1 cellular context compared by ENCODE assay signal in genomic region chr14:72926292-72927028, GRCh38.
TF ChIP-seq lines count a peak whose summit lies in the region.

DCAF4 (plus strand) TSS chr14:72926464; CDS start chr14:72937979, 11,515 bp downstream.

TF ChIP-seq in K562, 482 proteins besides CTCF, POLR2A, EP300 and RAD21 (continued from another document and continues in another):
- TF ChIP-seq REST (CRISPR knock-in tag; IDR thresholded peaks at IDR 0.05; ENCODE audit: low read depth), result no peak
- TF ChIP-seq ZKSCAN1 (IDR thresholded peaks at IDR 0.05; ENCODE audit: low read depth, low read length), result no peak
- no peak for TF ChIP-seq CUX1 (CRISPR knock-in tag; IDR thresholded peaks at IDR 0.05)
- TF ChIP-seq E2F3 (CRISPR knock-in tag; IDR thresholded peaks at IDR 0.05), result no peak
- no peak for TF ChIP-seq HSF4 (CRISPR knock-in tag; IDR thresholded peaks at IDR 0.05; ENCODE audit: borderline replicate concordance)
- TF ChIP-seq THAP12 (CRISPR knock-in tag; IDR thresholded peaks at IDR 0.05), result no peak
- TF ChIP-seq ZNF274 (IDR thresholded peaks at IDR 0.05; ENCODE audit: borderline replicate concordance, low read depth, low read length), result no peak
- no peak for TF ChIP-seq KAT2B (IDR thresholded peaks at IDR 0.05; ENCODE audit: low read depth, low read length)
- TF ChIP-seq ZNF282 (CRISPR knock-in tag; IDR thresholded peaks at IDR 0.05), result no peak
- peak; percentile 79 for TF ChIP-seq ELF1 (tag; IDR thresholded peaks at IDR 0.05)
- TF ChIP-seq CREB5 (CRISPR knock-in tag; IDR thresholded peaks at IDR 0.05), result no peak
- TF ChIP-seq NR2C1 (IDR thresholded peaks at IDR 0.05), result no peak
- TF ChIP-seq NR2C1 (tag; IDR thresholded peaks at IDR 0.05), result no peak
- TF ChIP-seq GATA2 (CRISPR knock-in tag; IDR thresholded peaks at IDR 0.05), result no peak
- no peak for TF ChIP-seq SETDB1 (IDR thresholded peaks at IDR 0.05; ENCODE audit: low read length)
- TF ChIP-seq ATF7 (IDR thresholded peaks at IDR 0.05), result peak; percentile 55
- no peak for TF ChIP-seq SLC30A9 (CRISPR knock-in tag; IDR thresholded peaks at IDR 0.05)
- TF ChIP-seq CBX3 (IDR thresholded peaks at IDR 0.05; ENCODE audit: borderline replicate concordance in 1 of 2, low read length in 2 of 2), result no peak
- TF ChIP-seq ZKSCAN3 (CRISPR knock-in tag; IDR thresholded peaks at IDR 0.05), result no peak
- TF ChIP-seq DIDO1 (tag; IDR thresholded peaks at IDR 0.05; ENCODE audit: low read depth), result no peak
- no peak for TF ChIP-seq RAD51 (IDR thresholded peaks at IDR 0.05; ENCODE audit: borderline replicate concordance, low read depth)
- no peak for TF ChIP-seq RCOR1 (IDR thresholded peaks at IDR 0.05; ENCODE audit: borderline replicate concordance in 1 of 2, low read depth in 2 of 2, low read length in 2 of 2)
- no peak for TF ChIP-seq PPARD (CRISPR knock-in tag; IDR thresholded peaks at IDR 0.05)
- no peak for TF ChIP-seq GTF2B (IDR thresholded peaks at IDR 0.05; ENCODE audit: extremely low read depth, insufficient read length)
- no peak for TF ChIP-seq CSDE1 (IDR thresholded peaks at IDR 0.05)
- no peak for TF ChIP-seq SNIP1 (IDR thresholded peaks at IDR 0.05; ENCODE audit: low read depth)
- TF ChIP-seq TCF7L2 (IDR thresholded peaks at IDR 0.05; ENCODE audit: low read depth, low read length), result no peak
- 0 out of 2 replicates have a peak, but pooled peaks have one; percentile 0 for TF ChIP-seq SP1 (CRISPR knock-in tag; IDR thresholded peaks at IDR 0.05)
- 0 out of 2 replicates have a peak, but pooled peaks have one; percentile 54 for TF ChIP-seq NR3C1 (CRISPR knock-in tag; IDR thresholded peaks at IDR 0.05)
- TF ChIP-seq HMBOX1 (IDR thresholded peaks at IDR 0.05), result no peak
- TF ChIP-seq NFE2 (IDR thresholded peaks at IDR 0.05; ENCODE audit: low read depth), result no peak
- no peak for TF ChIP-seq BCL6 (CRISPR knock-in tag; IDR thresholded peaks at IDR 0.05)
- no peak for TF ChIP-seq PRPF4 (IDR thresholded peaks at IDR 0.05; ENCODE audit: insufficient read depth, low read depth, low read length, poor library complexity, severe bottlenecking)
- TF ChIP-seq NUFIP1 (IDR thresholded peaks at IDR 0.05; ENCODE audit: partially characterized antibody), result no peak
- TF ChIP-seq CBX8 (IDR thresholded peaks at IDR 0.05; ENCODE audit: borderline replicate concordance, extremely low read depth, low read depth, low read length, poor library complexity, severe bottlenecking), result no peak
- TF ChIP-seq ARID4B (CRISPR knock-in tag; IDR thresholded peaks at IDR 0.05), result peak; percentile 93
- TF ChIP-seq ZNF277 (CRISPR knock-in tag; IDR thresholded peaks at IDR 0.05; ENCODE audit: borderline replicate concordance), result no peak
- TF ChIP-seq FOXJ2 (tag; IDR thresholded peaks at IDR 0.05), result no peak
- no peak for TF ChIP-seq SMAD2 (IDR thresholded peaks at IDR 0.05; ENCODE audit: low read depth, low read length)
- no peak for TF ChIP-seq CREBBP (IDR thresholded peaks at IDR 0.05; ENCODE audit: low read depth, low read length)
- TF ChIP-seq GTF2A2 (tag; IDR thresholded peaks at IDR 0.05), result no peak
- TF ChIP-seq ZBTB2 (IDR thresholded peaks at IDR 0.05), result no peak
